16 cellular contexts compared by ENCODE assay signal in genomic region chr22:20663137-20663828, GRCh38.
DNase-seq lines count a peak whose midpoint lies in the region; ATAC-seq, FAIRE-seq and TF ChIP-seq lines count a peak whose summit lies in the region.
"Had no signal": no experiment of that assay in that cellular context is flagged by ENCODE, and none has a peak within 500 bp of the region (broad histone marks: within the 10 kb centered on the region; RNA-seq: fewer than 3 reads in every experiment).

No MANE protein-coding gene starts in this region.

- H2AFZ ChIP-seq in K562 (ENCODE audit: low read depth, low read length) = no peak overlapping the region
- H2AFZ ChIP-seq in keratinocyte (ENCODE audit: control insufficient read depth, low read length) = no peak overlapping the region
- H2AFZ ChIP-seq in Karpas-422 (ENCODE audit: low read length) = no peak overlapping the region

- CTCF ChIA-PET in HEK293 (lab: Yijun Ruan, JAX) = interaction anchor here (0.7 to 1.2 kb wide), 3 partner anchors 18 to 207 kb away, joined by 3 read pairs; no protein-coding TSS in a partner anchor
- CTCF ChIA-PET in K562 (lab: Yijun Ruan, JAX; ENCODE audit: low intra/inter-chr PET ratio) = no interaction called here

- no peak for TF ChIP-seq POLR2A in K562 (conservative IDR thresholded peaks at IDR 0.05)

- intact Hi-C loops in K562 (cut with micrococcal nuclease) = no loop called here

- TF ChIP-seq CTCF in HEK293 (tag by site-specific recombination; IDR thresholded peaks at IDR 0.05) (no peak), K562 (IDR thresholded peaks at IDR 0.05 in 2 of 3, conservative IDR thresholded peaks at IDR 0.05 in 1 of 3; ENCODE audit: insufficient read depth in 2 of 3, low read depth in 1 of 3, low read length in 3 of 3) (no peak), keratinocyte (optimal IDR thresholded peaks at IDR 0.05 in 1 of 3, IDR thresholded peaks at IDR 0.05 in 1 of 3, conservative IDR thresholded peaks at IDR 0.05 in 1 of 3; ENCODE audit: extremely low read depth in 1 of 3, insufficient read depth in 2 of 3, low read length in 3 of 3) (no peak)

- DNase-seq in ELR (ENCODE audit: low read depth) (peak; percentile 45), K562 (ENCODE audit: extremely low read depth in 1 of 4, low spot score in 3 of 4) (no peak), keratinocyte (ENCODE audit: low read depth, low spot score) (peak; percentile 38), ACHN (no peak), Karpas-422 (no peak)
- no peak for DNase-seq in effector CD4-positive, alpha-beta T cell
- DNase-seq: C1 segment of cervical spinal cord; Calu3; CD4-positive, alpha-beta T cell; DMS 273 treated with DMSO at 0.1 percent for 48 hours; GOT3; H9 had no signal

- no peak overlapping the region for H3K9ac ChIP-seq in K562 (ENCODE audit: insufficient read depth in 1 of 2, low read depth in 2 of 2, low read length in 2 of 2)
- no peak overlapping the region for H3K9ac ChIP-seq in keratinocyte (ENCODE audit: control insufficient read depth, extremely low read depth, insufficient read depth, low read length)
- no peak overlapping the region for H3K9ac ChIP-seq in Karpas-422 (ENCODE audit: low read length)

- H3K4me1 ChIP-seq in HEK293 (ENCODE audit: control insufficient read depth, insufficient read depth, low read length) = no peaks in the 10 kb centered on the region
- H3K4me1 ChIP-seq in K562 (replicated peaks in 1 of 2; ENCODE audit: control insufficient read depth in 2 of 2, insufficient read depth in 2 of 2, low read length in 2 of 2) = no peaks in the 10 kb centered on the region
- H3K4me1 ChIP-seq in keratinocyte (ENCODE audit: control insufficient read depth, extremely low read depth, insufficient read depth, low read length) = peaks cover 7% of the 10 kb centered on the region
- no peaks in the 10 kb centered on the region for H3K4me1 ChIP-seq in Karpas-422 (ENCODE audit: low read length)

- TF ChIP-seq RAD21 in K562 (CRISPR knock-in tag; conservative IDR thresholded peaks at IDR 0.05 in 1 of 2, IDR thresholded peaks at IDR 0.05 in 1 of 2) = no peak

- H3K4me3 ChIP-seq in HEK293 (ENCODE audit: low read depth, low read length) (no peak overlapping the region), K562 (no peak overlapping the region), keratinocyte (ENCODE audit: control insufficient read depth in 2 of 3, extremely low read depth in 1 of 3, insufficient read depth in 2 of 3, low read depth in 1 of 3, low read length in 3 of 3) (no peak overlapping the region), Karpas-422 (ENCODE audit: low read length) (no peak overlapping the region)

- dilution Hi-C loops in keratinocyte (cut with MboI; ENCODE audit: extremely low pct_ligation_motif_present, low sequenced_read_pairs) = no loop called here

- no peak for FAIRE-seq in K562 (lab: Jason Lieb, UNC)
- no peak for FAIRE-seq in keratinocyte (lab: Jason Lieb, UNC)
- FAIRE-seq: GM12891, HTR-8/SVneo had no signal

- no peaks in the 10 kb centered on the region for H3K9me2 ChIP-seq in Karpas-422 (replicated peaks; ENCODE audit: insufficient read depth, low read length)

- H3K79me2 ChIP-seq in K562 (ENCODE audit: control insufficient read depth, insufficient read depth, low read length) (no peaks in the 10 kb centered on the region), keratinocyte (ENCODE audit: control insufficient read depth, insufficient read depth, low read length) (no peaks in the 10 kb centered on the region), Karpas-422 (ENCODE audit: low read length) (no peaks in the 10 kb centered on the region)

- H3K27ac ChIP-seq in HEK293 (ENCODE audit: extremely low read depth, low read depth, low read length) (no peak overlapping the region), K562 (ENCODE audit: extremely low read depth, low read depth, low read length) (no peak overlapping the region), keratinocyte (ENCODE audit: control insufficient read depth, insufficient read depth, low read length) (no peak overlapping the region), Karpas-422 (ENCODE audit: low read length) (no peak overlapping the region)

- POLR2A ChIA-PET in HEK293 (lab: Yijun Ruan, JAX) (interaction anchor here (0.7 kb wide), 1 partner anchor 14 kb away, joined by 6 read pairs; no protein-coding TSS in a partner anchor), K562 (lab: Yijun Ruan, JAX) (interaction anchor here (0.6 to 2.8 kb wide), 15 partner anchors 9 to 946 kb away, joined by 3 to 21 read pairs (median 3); partner anchors contain the start of gene MED15)

- H4K20me1 ChIP-seq in K562 (replicated peaks; ENCODE audit: control insufficient read depth, insufficient read depth, low read length) = no peaks in the 10 kb centered on the region
- H4K20me1 ChIP-seq in keratinocyte (ENCODE audit: control insufficient read depth, extremely low read depth, insufficient read depth, low read length) = no peaks in the 10 kb centered on the region
- H4K20me1 ChIP-seq in Karpas-422 (ENCODE audit: insufficient read depth, low read depth, low read length) = no peaks in the 10 kb centered on the region

- no peak for TF ChIP-seq EP300 in K562 (IDR thresholded peaks at IDR 0.05; ENCODE audit: low read length)

- H3K36me3 ChIP-seq in HEK293 (ENCODE audit: control insufficient read depth in 2 of 2, insufficient read depth in 1 of 2, low read length in 2 of 2) (no peaks in the 10 kb centered on the region), K562 (ENCODE audit: control insufficient read depth, insufficient read depth, low read length) (no peaks in the 10 kb centered on the region), keratinocyte (ENCODE audit: control insufficient read depth in 2 of 2, extremely low read depth in 1 of 2, insufficient read depth in 2 of 2, low read length in 2 of 2) (no peaks in the 10 kb centered on the region), Karpas-422 (ENCODE audit: insufficient read depth, low read length) (no peaks in the 10 kb centered on the region)

- H3K27me3 ChIP-seq in K562 (ENCODE audit: control insufficient read depth in 2 of 2, insufficient read depth in 2 of 2, low read length in 2 of 2) (peaks cover 25% of the 10 kb centered on the region in 2 experiments), keratinocyte (ENCODE audit: control insufficient read depth, extremely low read depth, insufficient read depth, low read length) (peaks cover 8% of the 10 kb centered on the region), Karpas-422 (ENCODE audit: low read length) (peaks cover 4% of the 10 kb centered on the region; the same call in 1 of the 2 replicates)

- H3K9me3 ChIP-seq in HEK293 (ENCODE audit: control insufficient read depth, insufficient read depth, low read depth, low read length) (no peaks in the 10 kb centered on the region), K562 (replicated peaks; ENCODE audit: control insufficient read depth, insufficient read depth, low read depth, low read length) (peaks cover 8% of the 10 kb centered on the region; the same call in 1 of the 2 replicates), keratinocyte (ENCODE audit: control insufficient read depth, low read depth, low read length) (no peaks in the 10 kb centered on the region), Karpas-422 (ENCODE audit: low read length) (peaks cover 3% of the 10 kb centered on the region)

- no peaks in the 10 kb centered on the region for H3K9me1 ChIP-seq in K562 (ENCODE audit: control insufficient read depth, insufficient read depth, low read length)
- H3K9me1 ChIP-seq in keratinocyte (ENCODE audit: control insufficient read depth, extremely low read depth, insufficient read depth, low read length) = no peaks in the 10 kb centered on the region

- H3K4me2 ChIP-seq in K562 (ENCODE audit: insufficient read depth, low read length) (no peak overlapping the region), keratinocyte (ENCODE audit: control insufficient read depth, extremely low read depth, insufficient read depth, low read depth, low read length) (no peak overlapping the region), Karpas-422 (ENCODE audit: low read depth, low read length, poor library complexity, severe bottlenecking) (no peak overlapping the region)

- BruUV-seq in K562 (replicated peaks; lab: Mats Ljungman, UMichigan) = no TSS peak

- in situ Hi-C loops in K562 (cut with MboI) (no loop called here), ACHN (cut with HindIII; ENCODE audit: low pct_ligation_motif_present, low pct_unique_long_range_greater_than_20kb, low sequenced_read_pairs) (no loop called here)

- 4% methylated on average over 1 of the region's 1 CpG for WGBS in K562 (ENCODE audit: insufficient coverage, low coverage, missing lambda C conversion rate)

- ATAC-seq in K562 (no peak), HG03159 (IDR thresholded peaks at IDR 0.05; ENCODE audit: unreplicated experiment) (no peak)

TF ChIP-seq in HEK293, 187 proteins besides CTCF, POLR2A, EP300 and RAD21:
- TF ChIP-seq SETDB1 (IDR thresholded peaks at IDR 0.05; ENCODE audit: insufficient read length, low read length) (peak; percentile 64), ZBTB6 (tag by site-specific recombination; IDR thresholded peaks at IDR 0.05) (no peak)

TF ChIP-seq in K562, 482 proteins besides CTCF, POLR2A, EP300 and RAD21 (continues in another document):
- TF ChIP-seq XRCC5 (IDR thresholded peaks at IDR 0.05; ENCODE audit: low read depth, low read length) = no peak
- no peak for TF ChIP-seq HIVEP1 (CRISPR knock-in tag; IDR thresholded peaks at IDR 0.05)

Comparison
In these comparisons a context has a peak if more than half of its experiments do, and no peak if none do; other contexts are left out.
1. DNase-seq: peak in ELR (single experiment) and keratinocyte (single experiment); none in K562 (0 of 4), effector CD4-positive, alpha-beta T cell (single experiment), ACHN (single experiment) and Karpas-422 (single experiment).